In the genomic region with DNA sequence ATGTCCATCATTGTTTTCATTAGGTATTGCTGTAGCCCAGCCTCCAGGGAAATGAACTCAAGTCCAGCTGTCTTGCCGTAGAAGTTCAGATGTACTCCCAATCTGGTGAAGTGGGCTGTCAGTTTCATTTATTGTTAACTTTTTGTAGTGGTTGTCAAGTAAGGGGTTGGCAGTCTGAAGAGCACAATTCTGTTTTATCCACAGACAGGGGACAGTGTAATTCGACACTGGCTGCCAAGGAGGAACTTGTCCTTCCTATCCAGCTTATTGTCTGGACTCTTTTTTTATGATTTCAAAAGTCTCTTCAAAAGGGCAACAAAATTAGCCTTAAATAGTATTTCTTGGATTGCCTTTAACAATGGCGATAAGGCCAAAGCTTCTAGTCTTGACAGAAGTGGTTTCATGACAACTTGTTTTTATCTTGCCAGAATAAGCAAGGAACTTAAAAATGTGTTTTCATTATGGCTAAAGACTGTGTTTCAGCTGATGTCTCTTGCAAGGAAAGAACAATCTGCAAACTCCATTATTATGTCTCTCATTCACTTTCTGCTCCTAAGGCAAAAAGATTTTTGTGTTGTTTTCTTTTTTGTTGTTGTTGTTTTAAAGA, we compare ENCODE assay signal across 11 cellular contexts.
DNase-seq lines count a peak whose midpoint lies in the region; ATAC-seq and TF ChIP-seq lines count a peak whose summit lies in the region.
"Had no signal": no experiment of that assay in that cellular context is flagged by ENCODE, and none has a peak within 500 bp of the region (broad histone marks: within the 10 kb centered on the region; RNA-seq: fewer than 3 reads in every experiment).

No MANE protein-coding gene starts in this region.

- H3K4me3 Mint-ChIP-seq in activated naive CD4-positive, alpha-beta T cell treated with anti-CD3 and anti-CD28 coated beads for 36 hours: no peak overlapping the region
- H3K4me3 Mint-ChIP-seq in effector memory CD8-positive, alpha-beta T cell: no peak overlapping the region
- H3K4me3 Mint-ChIP-seq: central memory CD8-positive, alpha-beta T cell had no signal

- H3K9me3 Mint-ChIP-seq in activated naive CD4-positive, alpha-beta T cell treated with anti-CD3 and anti-CD28 coated beads for 36 hours: peaks cover 3% of the 10 kb centered on the region
- H3K9me3 Mint-ChIP-seq in effector memory CD8-positive, alpha-beta T cell: no peaks in the 10 kb centered on the region
- H3K9me3 Mint-ChIP-seq: central memory CD8-positive, alpha-beta T cell had no signal

- CTCF ChIA-PET in activated naive CD4-positive, alpha-beta T cell treated with anti-CD3 and anti-CD28 coated beads for 36 hours (lab: Charles Lee): no interaction called here

- intact Hi-C loops in activated naive CD4-positive, alpha-beta T cell treated with anti-CD3 and anti-CD28 coated beads for 36 hours (cut with micrococcal nuclease): loop anchor here (5.0 kb wide), 1 partner anchor 75 kb away; a partner anchor contains a TSS

- H3K4me1 Mint-ChIP-seq in activated naive CD4-positive, alpha-beta T cell treated with anti-CD3 and anti-CD28 coated beads for 36 hours (ENCODE audit: low read depth): peaks cover 9% of the 10 kb centered on the region
- H3K4me1 Mint-ChIP-seq in effector memory CD8-positive, alpha-beta T cell (ENCODE audit: low read depth in 2 of 2): peaks cover 0 to 8% of the 10 kb centered on the region in 2 donors
- H3K4me1 Mint-ChIP-seq: central memory CD8-positive, alpha-beta T cell had no signal

- no peaks in the 10 kb centered on the region for H3K36me3 Mint-ChIP-seq in activated naive CD4-positive, alpha-beta T cell treated with anti-CD3 and anti-CD28 coated beads for 36 hours (ENCODE audit: low read depth)
- H3K36me3 Mint-ChIP-seq in effector memory CD8-positive, alpha-beta T cell (ENCODE audit: insufficient read depth): no peaks in the 10 kb centered on the region

- peak overlapping the region; percentile 12 for H3K27ac Mint-ChIP-seq in activated naive CD4-positive, alpha-beta T cell treated with anti-CD3 and anti-CD28 coated beads for 36 hours
- peak overlapping the region in 1 of 2 donors; percentile 80 for H3K27ac Mint-ChIP-seq in effector memory CD8-positive, alpha-beta T cell

- no peaks in the 10 kb centered on the region for H3K27me3 ChIP-seq in layer of hippocampus (ENCODE audit: control insufficient read depth, insufficient read depth, low read length)
- H3K27me3 ChIP-seq: SJCRH30 had no signal

- H3K27ac ChIP-seq in layer of hippocampus (ENCODE audit: low read depth, low read length): peak overlapping the region; percentile 42
- H3K27ac ChIP-seq in substantia nigra (ENCODE audit: low read depth, low read length, poor library complexity, severe bottlenecking): peak overlapping the region; percentile 16
- H3K27ac ChIP-seq: prostate gland, SJCRH30 had no signal

- peaks cover 6% of the 10 kb centered on the region for H3K27me3 Mint-ChIP-seq in activated naive CD4-positive, alpha-beta T cell treated with anti-CD3 and anti-CD28 coated beads for 36 hours (ENCODE audit: low read depth)
- peaks cover 15 to 27% of the 10 kb centered on the region in 2 donors for H3K27me3 Mint-ChIP-seq in effector memory CD8-positive, alpha-beta T cell

- peak; percentile 22; the same call in 2 of the 3 replicates for ATAC-seq in SK-N-SH treated with all-trans-retinoic acid at 6 μM for 48 hours
- no peak for ATAC-seq in effector memory CD8-positive, alpha-beta T cell (replicated peaks)

- DNase-seq in activated naive CD4-positive, alpha-beta T cell treated with anti-CD3 and anti-CD28 coated beads for 36 hours: no peak
- no peak for DNase-seq in activated naive CD4-positive, alpha-beta T cell treated with Interleukin-2 at 50 U/mL for 16 hours
- DNase-seq in substantia nigra (lab: John Stamatoyannopoulos, UW): no peak
- no peak for DNase-seq in NCI-H774 (lab: John Stamatoyannopoulos, UW)
- DNase-seq in effector memory CD8-positive, alpha-beta T cell: no peak
- DNase-seq in epidermal melanocyte (ENCODE audit: insufficient read length, low spot score): no peak

TF ChIP-seq in SK-N-SH treated with all-trans-retinoic acid at 6 μM for 48 hours, 23 proteins besides CTCF, POLR2A, EP300 and RAD21:
- TF ChIP-seq, protein P1, sequence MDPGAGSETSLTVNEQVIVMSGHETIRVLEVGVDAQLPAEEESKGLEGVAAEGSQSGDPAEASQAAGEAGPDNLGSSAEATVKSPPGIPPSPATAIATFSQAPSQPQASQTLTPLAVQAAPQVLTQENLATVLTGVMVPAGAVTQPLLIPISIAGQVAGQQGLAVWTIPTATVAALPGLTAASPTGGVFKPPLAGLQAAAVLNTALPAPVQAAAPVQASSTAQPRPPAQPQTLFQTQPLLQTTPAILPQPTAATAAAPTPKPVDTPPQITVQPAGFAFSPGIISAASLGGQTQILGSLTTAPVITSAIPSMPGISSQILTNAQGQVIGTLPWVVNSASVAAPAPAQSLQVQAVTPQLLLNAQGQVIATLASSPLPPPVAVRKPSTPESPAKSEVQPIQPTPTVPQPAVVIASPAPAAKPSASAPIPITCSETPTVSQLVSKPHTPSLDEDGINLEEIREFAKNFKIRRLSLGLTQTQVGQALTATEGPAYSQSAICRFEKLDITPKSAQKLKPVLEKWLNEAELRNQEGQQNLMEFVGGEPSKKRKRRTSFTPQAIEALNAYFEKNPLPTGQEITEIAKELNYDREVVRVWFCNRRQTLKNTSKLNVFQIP (CRISPR knock-in tag; IDR thresholded peaks at IDR 0.05; ENCODE audit: borderline replicate concordance, low read depth): no peak
- TF ChIP-seq ZC3H10 (CRISPR knock-in tag; IDR thresholded peaks at IDR 0.05) (no peak), GLIS3 (CRISPR knock-in tag; IDR thresholded peaks at IDR 0.05) (no peak), RARB (CRISPR knock-in tag; IDR thresholded peaks at IDR 0.05) (no peak), BACH2 (CRISPR knock-in tag; IDR thresholded peaks at IDR 0.05; ENCODE audit: borderline replicate concordance) (no peak), ZNF8 (CRISPR knock-in tag; IDR thresholded peaks at IDR 0.05) (no peak)
